ENCODE assay signal across 10 cellular contexts in genomic region chr15:38074029-38074428, GRCh38.
DNase-seq lines count a peak whose midpoint lies in the region; ATAC-seq and TF ChIP-seq lines count a peak whose summit lies in the region.
"Had no signal": no experiment of that assay in that cellular context is flagged by ENCODE, and none has a peak within 500 bp of the region (broad histone marks: within the 10 kb centered on the region; RNA-seq: fewer than 3 reads in every experiment).

No MANE protein-coding gene starts in this region.

- H3F3A ChIP-seq in PC-9 (ENCODE audit: insufficient read depth, low read depth) = peaks cover 21% of the 10 kb centered on the region

- H4K20me1 ChIP-seq in PC-9 (ENCODE audit: insufficient read depth) (no peaks in the 10 kb centered on the region), osteoblast (ENCODE audit: insufficient read depth, low read length) (no peaks in the 10 kb centered on the region)

- no peaks in the 10 kb centered on the region for H3K9me3 ChIP-seq in PC-9 (ENCODE audit: insufficient read depth, low read depth)
- no peaks in the 10 kb centered on the region for H3K9me3 ChIP-seq in esophagus muscularis mucosa
- H3K9me3 ChIP-seq in osteoblast (ENCODE audit: low read depth, low read length) = no peaks in the 10 kb centered on the region
- H3K9me3 ChIP-seq in BE2C = no peaks in the 10 kb centered on the region

- WGBS in esophagus muscularis mucosa = 64% methylated on average over 5 of the region's 5 CpGs

- H3K4me2 ChIP-seq in PC-9 = peak overlapping the region; percentile 92
- H3K4me2 ChIP-seq in osteoblast (ENCODE audit: insufficient read depth, low read length) = peak overlapping the region; percentile 87

- H3K36me3 ChIP-seq in PC-9 (ENCODE audit: low read depth) (no peaks in the 10 kb centered on the region), esophagus muscularis mucosa (no peaks in the 10 kb centered on the region), osteoblast (ENCODE audit: insufficient read depth, low read length) (no peaks in the 10 kb centered on the region), BE2C (no peaks in the 10 kb centered on the region)

- H3K9me2 ChIP-seq in PC-9 (ENCODE audit: insufficient read depth) = no peaks in the 10 kb centered on the region

- H3K27me3 ChIP-seq in PC-9 (ENCODE audit: insufficient read depth, low read depth) = no peaks in the 10 kb centered on the region
- H3K27me3 ChIP-seq in esophagus muscularis mucosa = no peaks in the 10 kb centered on the region
- H3K27me3 ChIP-seq in osteoblast (ENCODE audit: insufficient read depth, low read length) = no peaks in the 10 kb centered on the region
- no peaks in the 10 kb centered on the region for H3K27me3 ChIP-seq in BE2C

- H3K4me1 ChIP-seq in PC-9 (replicated peaks; ENCODE audit: insufficient read depth) = peaks cover 26% of the 10 kb centered on the region
- H3K4me1 ChIP-seq in esophagus muscularis mucosa = peaks cover 17 to 32% (median 30%) of the 10 kb centered on the region in 4 donors
- H3K4me1 ChIP-seq in osteoblast (ENCODE audit: insufficient read depth, low read length) = peaks cover 32% of the 10 kb centered on the region
- peaks cover 9% of the 10 kb centered on the region for H3K4me1 ChIP-seq in BE2C

- CTCF ChIA-PET in PC-9 (lab: Charles Lee) = no interaction called here

- TF ChIP-seq POLR2A in esophagus muscularis mucosa (IDR thresholded peaks at IDR 0.05; ENCODE audit: low read depth) = no peak

- H3K27ac ChIP-seq in PC-9 (no peak overlapping the region), esophagus muscularis mucosa (replicated peaks in 1 of 4) (peak overlapping the region; percentile 80 to 87 (median 84)), osteoblast (ENCODE audit: low read depth, low read length) (peak overlapping the region; percentile 90)

- no peak overlapping the region for H3K4me3 ChIP-seq in PC-9
- H3K4me3 ChIP-seq in esophagus muscularis mucosa = peak overlapping the region in 2 of 4 donors; percentile 63 to 64
- no peak overlapping the region for H3K4me3 ChIP-seq in osteoblast (ENCODE audit: insufficient read depth, low read length)
- H3K4me3 ChIP-seq in BE2C (ENCODE audit: low read depth, low read length) = no peak overlapping the region

- H3K79me2 ChIP-seq in PC-9 (ENCODE audit: low read depth) (no peaks in the 10 kb centered on the region), osteoblast (ENCODE audit: insufficient read depth, low read length) (no peaks in the 10 kb centered on the region)

- no TSS peak for BruUV-seq in PC-9 (replicated peaks; lab: Mats Ljungman, UMichigan)

- POLR2A ChIA-PET in PC-9 (lab: Charles Lee; ENCODE audit: unreplicated experiment) = no interaction called here

- no peak for ATAC-seq in sciatic nerve

- intact Hi-C loops in PC-9 (cut with micrococcal nuclease; ENCODE audit: unreplicated experiment) (no loop called here), esophagus muscularis mucosa (cut with DNase I) (loop anchor here (5.0 kb wide), 1 partner anchor 58 kb away; no protein-coding TSS in a partner anchor), sciatic nerve (cut with DNase I) (no loop called here)

- DNase-seq in CD1c-positive myeloid dendritic cell (ENCODE audit: extremely low spot score) (peak; percentile 56), PC-9 (no peak), esophagus muscularis mucosa (ENCODE audit: extremely low spot score) (no peak), osteoblast (ENCODE audit: insufficient read length, low spot score, missing footprints) (peak; percentile 80), BE2C (no peak), DMS153 (lab: John Stamatoyannopoulos, UW) (no peak), NCI-H187 (lab: John Stamatoyannopoulos, UW) (no peak), sciatic nerve (ENCODE audit: low spot score) (no peak)
- DNase-seq: cortex of kidney, MV-4-11 had no signal

- TF ChIP-seq EP300 in esophagus muscularis mucosa (IDR thresholded peaks at IDR 0.05) = no peak

- no peak overlapping the region for H2AFZ ChIP-seq in PC-9
- H2AFZ ChIP-seq in osteoblast (ENCODE audit: low read length) = peak overlapping the region; percentile 93

- TF ChIP-seq CTCF in PC-9 (conservative IDR thresholded peaks at IDR 0.05) (no peak), esophagus muscularis mucosa (IDR thresholded peaks at IDR 0.05) (no peak), osteoblast (IDR thresholded peaks at IDR 0.05; ENCODE audit: extremely low read depth, low read depth, low read length) (no peak), BE2C (IDR thresholded peaks at IDR 0.05; ENCODE audit: low read depth, low read length) (no peak)

Comparison
In these comparisons a context has a peak if more than half of its experiments do, and no peak if none do; other contexts are left out.
1. DNase-seq: peak in CD1c-positive myeloid dendritic cell (single experiment) and osteoblast (single experiment); none in PC-9 (0 of 2), esophagus muscularis mucosa (single experiment), BE2C (single experiment), DMS153 (single experiment), NCI-H187 (0 of 2) and sciatic nerve (single experiment).